In the genomic region with DNA sequence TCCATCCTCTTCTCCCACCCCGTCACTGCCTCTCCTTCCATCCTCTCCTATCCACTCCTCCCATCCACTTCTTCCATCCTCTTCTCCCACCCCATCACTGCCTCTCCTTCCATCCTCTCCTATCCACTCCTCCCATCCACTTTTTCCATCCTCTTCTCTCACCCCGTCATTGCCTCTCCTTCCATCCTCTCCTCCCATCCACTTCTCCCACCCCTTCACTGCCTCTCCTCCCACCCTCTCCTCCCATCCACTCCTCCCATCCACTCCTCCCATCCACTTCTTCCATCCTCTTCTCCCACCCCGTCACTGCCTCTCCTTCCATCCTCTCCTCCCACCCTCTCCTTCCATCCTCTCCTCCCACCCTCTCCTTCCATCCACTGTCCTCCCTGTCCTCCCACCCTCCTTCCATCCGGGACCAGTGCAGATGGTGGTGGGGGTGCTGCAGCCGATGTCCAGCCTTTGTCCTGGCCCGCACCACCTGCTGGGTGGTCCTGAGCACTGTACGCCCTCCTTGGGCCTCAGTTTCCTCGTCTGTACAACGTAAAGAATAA, we compare ENCODE assay signal across 17 cellular contexts. TPM values are rescaled to one million over a fixed set of nuclear protein-coding genes. Genes with fewer than 3 reads are reported as not detected.
DNase-seq lines count a peak whose midpoint lies in the region; TF ChIP-seq lines count a peak whose summit lies in the region.
"Had no signal": no experiment of that assay in that cellular context is flagged by ENCODE, and none has a peak within 500 bp of the region (broad histone marks: within the 10 kb centered on the region; RNA-seq: fewer than 3 reads in every experiment).

No MANE protein-coding gene starts in this region.

- H3K4me3 ChIP-seq in NT2/D1 (ENCODE audit: insufficient read length, low read depth): no peak overlapping the region
- H3K4me3 ChIP-seq: MG63, PC-9 had no signal

- H3K36me3 Mint-ChIP-seq in glutamatergic neuron (ENCODE audit: unreplicated experiment) (no peaks in the 10 kb centered on the region), progenitor cell of endocrine pancreas (ENCODE audit: insufficient read depth) (peaks cover 4% of the 10 kb centered on the region)

- no peak for DNase-seq in NT2/D1 (ENCODE audit: low read depth, low spot score)
- no peak for DNase-seq in glutamatergic neuron
- no peak for DNase-seq in progenitor cell of endocrine pancreas (ENCODE audit: low spot score, unreplicated experiment)
- DNase-seq in NOMO-1 treated with DMSO at 0.1 percent for 48 hours (lab: John Stamatoyannopoulos, UW; ENCODE audit: unreplicated experiment): no peak
- DNase-seq in DMS 273 treated with DMSO at 0.1 percent for 48 hours (lab: John Stamatoyannopoulos, UW): no peak
- DNase-seq: ACHN, C1 segment of cervical spinal cord, DMS79, MG63, NCI-H1048, NCI-H1436, NCI-H1930, NCI-H524, NCI-H82, SIG-M5 had no signal

- peaks cover 44% of the 10 kb centered on the region for H3K36me3 ChIP-seq in NT2/D1 (ENCODE audit: insufficient read depth, insufficient read length, low read length)

- H3K4me1 ChIP-seq in NT2/D1 (ENCODE audit: insufficient read depth, insufficient read length): peaks cover 49% of the 10 kb centered on the region

- peak overlapping the region; percentile 44 for H3K9ac ChIP-seq in NT2/D1 (ENCODE audit: insufficient read length, low read depth)

- no peaks in the 10 kb centered on the region for H3K9me3 ChIP-seq in NT2/D1 (ENCODE audit: insufficient read depth, low read length)
- H3K9me3 ChIP-seq: MG63 had no signal

- no peaks in the 10 kb centered on the region for H3K27me3 ChIP-seq in NT2/D1 (ENCODE audit: insufficient read depth, insufficient read length)
- H3K27me3 ChIP-seq: MG63 had no signal

- H3K9me3 Mint-ChIP-seq in glutamatergic neuron (ENCODE audit: unreplicated experiment): peaks cover 17% of the 10 kb centered on the region
- no peaks in the 10 kb centered on the region for H3K9me3 Mint-ChIP-seq in progenitor cell of endocrine pancreas (ENCODE audit: low read depth)

- peak overlapping the region; percentile 62 for H3K27ac Mint-ChIP-seq in glutamatergic neuron (ENCODE audit: unreplicated experiment)
- H3K27ac Mint-ChIP-seq in progenitor cell of endocrine pancreas: no peak overlapping the region

- H3K27me3 Mint-ChIP-seq in glutamatergic neuron (ENCODE audit: unreplicated experiment) (peaks cover 24% of the 10 kb centered on the region), progenitor cell of endocrine pancreas (no peaks in the 10 kb centered on the region)

- H3K4me1 Mint-ChIP-seq in glutamatergic neuron (ENCODE audit: low read depth, unreplicated experiment) (peaks cover 12% of the 10 kb centered on the region), progenitor cell of endocrine pancreas (ENCODE audit: low read depth) (peaks cover 16% of the 10 kb centered on the region)

- no peak for TF ChIP-seq CTCF in glutamatergic neuron (IDR thresholded peaks at IDR 0.05; ENCODE audit: partially characterized antibody, unreplicated experiment)
- TF ChIP-seq CTCF in progenitor cell of endocrine pancreas (IDR thresholded peaks at IDR 0.05; ENCODE audit: unreplicated experiment): no peak

- peak overlapping the region; percentile 68 for H3K4me3 Mint-ChIP-seq in glutamatergic neuron (ENCODE audit: unreplicated experiment)
- peak overlapping the region; percentile 55 for H3K4me3 Mint-ChIP-seq in progenitor cell of endocrine pancreas (ENCODE audit: low read depth)
- H3K4me3 Mint-ChIP-seq: CD8-positive, alpha-beta memory T cell had no signal

RNA-seq across cellular contexts. Expression of a gene that starts 1.1 kb away (rescaled TPM):
- total RNA-seq in glutamatergic neuron (ENCODE audit: unreplicated experiment) (61.9 TPM), progenitor cell of endocrine pancreas (37.2 and 42.8 TPM in 2 replicates)

RNA-seq across cellular contexts. Expression of a gene that starts 4.2 kb away (rescaled TPM):
- total RNA-seq in glutamatergic neuron (ENCODE audit: unreplicated experiment) (63.6 TPM), progenitor cell of endocrine pancreas (59.3 and 64.0 TPM in 2 replicates)

RNA-seq across cellular contexts. Expression of a gene that starts 9.7 kb away (rescaled TPM):
- total RNA-seq in glutamatergic neuron (ENCODE audit: unreplicated experiment) (16.6 TPM), progenitor cell of endocrine pancreas (26.3 and 31.4 TPM in 2 replicates)

RNA-seq across cellular contexts. Expression of a gene that starts 17.3 kb away (rescaled TPM):
- total RNA-seq in glutamatergic neuron (ENCODE audit: unreplicated experiment) (24.6 TPM), progenitor cell of endocrine pancreas (109 and 117 TPM in 2 replicates)

RNA-seq across cellular contexts. Expression of a gene that starts 36.0 kb away (rescaled TPM):
- total RNA-seq in glutamatergic neuron (ENCODE audit: unreplicated experiment) (208 TPM), progenitor cell of endocrine pancreas (153 and 167 TPM in 2 replicates)
